33 cellular contexts compared by ENCODE assay signal in genomic region chr18:6367208-6367607, GRCh38.
"Had no signal": no experiment of that assay in that cellular context is flagged by ENCODE, and none has a peak within 500 bp of the region (broad histone marks: within the 10 kb centered on the region; RNA-seq: fewer than 3 reads in every experiment).

No MANE protein-coding gene starts in this region.

- H3K9me3 ChIP-seq: adrenal gland, body of pancreas, breast epithelium, MG63, Peyer's patch had no signal

- H3K4me1 ChIP-seq: breast epithelium had no signal

- H3K27me3 ChIP-seq: adrenal gland, body of pancreas, breast epithelium, Peyer's patch had no signal

- H3K4me1 Mint-ChIP-seq: activated CD4-positive, alpha-beta memory T cell treated with anti-CD3 and anti-CD28 coated beads, Interleukin-2, amount 10 ng/mL, durations not matched to agents 7 days and 5 days; activated CD8-positive, alpha-beta memory T cell treated with anti-CD3 and anti-CD28 coated beads, Interleukin-2, amount 10 ng/mL, durations not matched to agents 7 days and 5 days; activated T-helper 17 cell treated with anti-CD3 and anti-CD28 coated beads, Interleukin-2, amount 50 U/mL, for 72 hours had no signal

- H3K27ac Mint-ChIP-seq: activated CD4-positive, alpha-beta memory T cell treated with anti-CD3 and anti-CD28 coated beads, Interleukin-2, amount 10 ng/mL, durations not matched to agents 7 days and 5 days; activated CD8-positive, alpha-beta memory T cell treated with anti-CD3 and anti-CD28 coated beads, Interleukin-2, amount 10 ng/mL, durations not matched to agents 7 days and 5 days; activated naive CD4-positive, alpha-beta T cell treated with anti-CD3 and anti-CD28 coated beads for 36 hours; activated naive CD4-positive, alpha-beta T cell treated with anti-CD3 and anti-CD28 coated beads, Interleukin-2, amount 50 U/mL, for 72 hours; activated T-cell treated with anti-CD3 and anti-CD28 coated beads, Interleukin-2, amount 50 U/mL, for 72 hours; activated T-helper 17 cell treated with anti-CD3 and anti-CD28 coated beads, Interleukin-2, amount 50 U/mL, for 72 hours had no signal

- H3K36me3 ChIP-seq: adrenal gland, breast epithelium, MG63, Peyer's patch had no signal

- ATAC-seq: activated CD8-positive, alpha-beta memory T cell treated with anti-CD3 and anti-CD28 coated beads, Interleukin-2, amount 10 ng/mL, durations not matched to agents 7 days and 5 days; activated naive CD4-positive, alpha-beta T cell treated with anti-CD3 and anti-CD28 coated beads, Interleukin-2, amount 50 U/mL, for 72 hours; activated T-cell treated with anti-CD3 and anti-CD28 coated beads, Interleukin-2, amount 50 U/mL, for 72 hours; activated T-helper 17 cell treated with anti-CD3 and anti-CD28 coated beads, Interleukin-2, amount 50 U/mL, for 72 hours; body of pancreas had no signal

- DNase-seq: activated CD4-positive, alpha-beta memory T cell treated with anti-CD3 and anti-CD28 coated beads, Interleukin-2, amount 10 ng/mL, durations not matched to agents 7 days and 5 days; activated CD4-positive, alpha-beta T cell treated with anti-CD3 and anti-CD28 coated beads for 1 hour; activated CD4-positive, alpha-beta T cell treated with anti-CD3 and anti-CD28 coated beads for 48 hours; activated CD4-positive, CD25-positive, alpha-beta regulatory T cell; activated CD8-positive, alpha-beta memory T cell treated with anti-CD3 and anti-CD28 coated beads for 24 hours; activated CD8-positive, alpha-beta memory T cell treated with anti-CD3 and anti-CD28 coated beads, Interleukin-2, amount 10 ng/mL, durations not matched to agents 7 days and 5 days; activated CD8-positive, alpha-beta memory T cell treated with anti-CD3 and anti-CD28 coated beads, Interleukin-2, amount 50 U/mL, for 48 hours; activated gamma-delta T cell treated with Interleukin-2 at 50 U/mL for 16 hours; activated naive CD4-positive, alpha-beta T cell treated with anti-CD3 and anti-CD28 coated beads for 36 hours; activated T-cell treated with anti-CD3 and anti-CD28 coated beads, Interleukin-2, amount 50 U/mL, for 1 hour; activated T-cell treated with anti-CD3 and anti-CD28 coated beads, Interleukin-2, amount 50 U/mL, for 72 hours; adrenal gland; body of pancreas; central memory CD4-positive, alpha-beta T cell; Kasumi-1; KG1; MG63; NCI-H1048; NCI-H1105 treated with DMSO at 0.1 percent for 48 hours; NCI-H1436; NCI-H1694; NCI-H1930; NCI-H2081 treated with DMSO at 0.1 percent for 48 hours; Peyer's patch; RPMI8226; SW 1271; T-helper 1 cell; T-helper 2 cell; T-helper 9 cell had no signal

- H3K4me3 ChIP-seq: adrenal gland, body of pancreas, breast epithelium, MG63, Peyer's patch had no signal

- H3K36me3 Mint-ChIP-seq: activated CD8-positive, alpha-beta memory T cell treated with anti-CD3 and anti-CD28 coated beads, Interleukin-2, amount 10 ng/mL, durations not matched to agents 7 days and 5 days; activated naive CD4-positive, alpha-beta T cell treated with anti-CD3 and anti-CD28 coated beads, Interleukin-2, amount 50 U/mL, for 72 hours had no signal

- H3K9me3 Mint-ChIP-seq: activated naive CD4-positive, alpha-beta T cell treated with anti-CD3 and anti-CD28 coated beads for 36 hours had no signal

- H3K4me3 Mint-ChIP-seq: activated CD4-positive, alpha-beta memory T cell treated with anti-CD3 and anti-CD28 coated beads, Interleukin-2, amount 10 ng/mL, durations not matched to agents 7 days and 5 days; activated CD8-positive, alpha-beta memory T cell treated with anti-CD3 and anti-CD28 coated beads, Interleukin-2, amount 10 ng/mL, durations not matched to agents 7 days and 5 days; activated naive CD4-positive, alpha-beta T cell treated with anti-CD3 and anti-CD28 coated beads for 36 hours; activated T-cell treated with anti-CD3 and anti-CD28 coated beads, Interleukin-2, amount 50 U/mL, for 72 hours; activated T-helper 17 cell treated with anti-CD3 and anti-CD28 coated beads, Interleukin-2, amount 50 U/mL, for 72 hours had no signal

- H3K27ac ChIP-seq: adrenal gland, body of pancreas, breast epithelium, Peyer's patch, VCaP had no signal

- H3K27me3 Mint-ChIP-seq: activated CD4-positive, alpha-beta memory T cell treated with anti-CD3 and anti-CD28 coated beads, Interleukin-2, amount 10 ng/mL, durations not matched to agents 7 days and 5 days; activated CD8-positive, alpha-beta memory T cell treated with anti-CD3 and anti-CD28 coated beads, Interleukin-2, amount 10 ng/mL, durations not matched to agents 7 days and 5 days; activated T-helper 17 cell treated with anti-CD3 and anti-CD28 coated beads, Interleukin-2, amount 50 U/mL, for 72 hours had no signal
